In the genomic region with DNA sequence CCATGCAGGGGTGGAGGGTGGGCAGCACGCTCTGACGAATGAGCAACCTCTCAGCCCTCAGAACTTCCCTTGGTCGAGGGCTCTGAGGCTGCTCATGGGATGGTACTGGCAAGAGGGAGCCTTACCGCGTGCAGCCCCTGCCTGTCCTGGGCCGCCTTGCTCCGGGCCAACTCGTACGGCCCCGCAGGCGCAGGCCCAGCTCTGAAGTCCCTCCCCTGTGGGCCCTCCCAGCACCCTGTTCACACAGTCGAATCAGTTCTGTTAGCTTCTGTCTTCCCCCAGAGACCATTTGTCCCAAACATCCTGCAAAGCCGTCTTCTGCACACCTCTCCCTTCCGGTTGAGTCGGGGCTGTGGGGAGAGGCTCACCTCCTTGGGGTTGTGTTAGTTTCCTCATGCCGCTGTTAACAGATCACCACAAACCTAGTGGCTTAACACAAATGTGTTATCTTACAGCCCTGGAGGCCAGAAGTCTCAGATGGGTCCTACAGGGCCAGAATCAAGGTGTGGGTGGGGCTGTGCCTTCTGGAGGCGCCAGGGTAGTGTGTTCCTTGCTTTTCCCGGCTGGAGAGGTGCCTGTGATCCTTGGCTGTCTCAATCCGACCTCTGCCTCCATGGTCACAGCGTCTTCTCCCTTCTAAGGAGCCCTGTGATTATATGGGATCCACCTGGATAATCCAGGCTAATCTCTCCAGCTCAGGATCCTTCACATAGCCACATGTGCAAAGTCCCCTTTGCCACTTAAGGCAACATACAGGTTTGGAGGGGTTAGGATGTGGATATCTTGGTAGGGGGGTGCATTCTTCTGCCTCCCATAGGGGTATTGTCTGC, we compare ENCODE assay signal across 8 cellular contexts. TPM values are rescaled to one million over a fixed set of nuclear protein-coding genes. Genes with fewer than 3 reads are reported as not detected.
DNase-seq lines count a peak whose midpoint lies in the region; ATAC-seq and TF ChIP-seq lines count a peak whose summit lies in the region.

No MANE protein-coding gene starts in this region.

- no peaks in the 10 kb centered on the region for H3K27me3 Mint-ChIP-seq in T-cell
- peaks cover 15% of the 10 kb centered on the region for H3K27me3 Mint-ChIP-seq in brain

- DNase-seq in GM06990 (ENCODE audit: extremely low read depth, insufficient read length) (peak; percentile 83), T-cell (peak in 26 of 34 experiments; percentile 22 to 60 (median 34)), lower leg skin (ENCODE audit: low spot score in 2 of 2) (no peak), DMS153 (lab: John Stamatoyannopoulos, UW) (no peak)
- DNase-seq in stimulated activated effector memory CD8-positive, alpha-beta T cell treated with anti-CD3 and anti-CD28 coated beads, Interleukin-12 subunit alpha, Interleukin-12 subunit beta, amount 100 ng/mL, for 72 hours (ENCODE audit: low spot score in 2 of 2), result peak in 1 of 2 donors; percentile 81

- H3K4me1 Mint-ChIP-seq in T-cell (peaks cover 38 to 55% (median 38%) of the 10 kb centered on the region in 3 donors), brain (peaks cover 19% of the 10 kb centered on the region)
- H3K4me1 Mint-ChIP-seq in stimulated activated effector memory CD8-positive, alpha-beta T cell treated with anti-CD3 and anti-CD28 coated beads, Interleukin-12 subunit alpha, Interleukin-12 subunit beta, amount 100 ng/mL, for 72 hours, result peaks cover 30% of the 10 kb centered on the region

- no peaks in the 10 kb centered on the region; the same call in 1 of the 2 replicates for H3K36me3 ChIP-seq in GM06990 (ENCODE audit: control insufficient read depth, insufficient read depth, low read length)

- TF ChIP-seq POLR2A in lower leg skin (IDR thresholded peaks at IDR 0.05), result no peak

- H3K27me3 ChIP-seq in GM06990 (replicated peaks; ENCODE audit: control insufficient read depth, insufficient read depth, low read length), result no peaks in the 10 kb centered on the region

- peak; percentile 61 for ATAC-seq in HG02610 (IDR thresholded peaks at IDR 0.05; ENCODE audit: unreplicated experiment)
- peak; percentile 68 to 79 (median 76) for ATAC-seq in T-cell (replicated peaks in 1 of 4)
- ATAC-seq in stimulated activated effector memory CD8-positive, alpha-beta T cell treated with anti-CD3 and anti-CD28 coated beads, Interleukin-12 subunit alpha, Interleukin-12 subunit beta, amount 100 ng/mL, for 72 hours, result peak; percentile 83
- no peak; the same call in 2 of the 3 replicates for ATAC-seq in SK-N-SH treated with all-trans-retinoic acid at 6 μM for 48 hours

- intact Hi-C loops in lower leg skin (cut with DNase I; ENCODE audit: low total_unique reads), result no loop called here

- CTCF ChIA-PET in T-cell (lab: Charles Lee), result interaction anchor here in 1 of 2 donors (0.6 to 1.1 kb wide), 2 partner anchors 75 to 259 kb away, joined by 3 read pairs; no protein-coding TSS in a partner anchor

- no peak for TF ChIP-seq CTCF in GM06990 (IDR thresholded peaks at IDR 0.05; ENCODE audit: insufficient read depth, low read length, poor library complexity, severe bottlenecking)
- no peak for TF ChIP-seq CTCF in brain (conservative IDR thresholded peaks at IDR 0.05)
- TF ChIP-seq CTCF in lower leg skin (IDR thresholded peaks at IDR 0.05), result no peak

- 11 to 16% methylated on average over 15 to 20 of the region's 20 CpGs for WGBS in lower leg skin, 2 donors

- H3K9me3 Mint-ChIP-seq in T-cell, result no peaks in the 10 kb centered on the region
- H3K9me3 Mint-ChIP-seq in brain, result peaks cover 2 to 12% (median 7%) of the 10 kb centered on the region in 5 experiments
- no peaks in the 10 kb centered on the region for H3K9me3 Mint-ChIP-seq in stimulated activated effector memory CD8-positive, alpha-beta T cell treated with anti-CD3 and anti-CD28 coated beads, Interleukin-12 subunit alpha, Interleukin-12 subunit beta, amount 100 ng/mL, for 72 hours

- H3K4me3 ChIP-seq in GM06990 (replicated peaks; ENCODE audit: low read depth, low read length), result peak overlapping the region; percentile 98
- H3K4me3 ChIP-seq in lower leg skin (ENCODE audit: low read depth, poor library complexity, severe bottlenecking), result peak overlapping the region; percentile 3

- H3K4me3 Mint-ChIP-seq in T-cell (peak overlapping the region; percentile 87 to 95 (median 95)), brain (peak overlapping the region; percentile 79 to 84 (median 80))
- H3K4me3 Mint-ChIP-seq in stimulated activated effector memory CD8-positive, alpha-beta T cell treated with anti-CD3 and anti-CD28 coated beads, Interleukin-12 subunit alpha, Interleukin-12 subunit beta, amount 100 ng/mL, for 72 hours, result peak overlapping the region; percentile 92

- POLR2A ChIA-PET in T-cell (lab: Charles Lee), result no interaction called here

- peak overlapping the region; percentile 89 to 91 for H3K27ac Mint-ChIP-seq in T-cell
- peak overlapping the region in 4 of 5 experiments; percentile 46 to 95 (median 80) for H3K27ac Mint-ChIP-seq in brain
- H3K27ac Mint-ChIP-seq in stimulated activated effector memory CD8-positive, alpha-beta T cell treated with anti-CD3 and anti-CD28 coated beads, Interleukin-12 subunit alpha, Interleukin-12 subunit beta, amount 100 ng/mL, for 72 hours, result peak overlapping the region; percentile 94

- H3K36me3 Mint-ChIP-seq in T-cell (peaks cover 14% of the 10 kb centered on the region), brain (peaks cover 2% of the 10 kb centered on the region)
- H3K36me3 Mint-ChIP-seq in stimulated activated effector memory CD8-positive, alpha-beta T cell treated with anti-CD3 and anti-CD28 coated beads, Interleukin-12 subunit alpha, Interleukin-12 subunit beta, amount 100 ng/mL, for 72 hours, result no peaks in the 10 kb centered on the region

TF ChIP-seq in SK-N-SH treated with all-trans-retinoic acid at 6 μM for 48 hours, 23 proteins besides CTCF, POLR2A, EP300 and RAD21 (continues in another document):
- no peak for TF ChIP-seq SNAI2 (CRISPR knock-in tag; IDR thresholded peaks at IDR 0.05)
- TF ChIP-seq CREB5 (CRISPR knock-in tag; IDR thresholded peaks at IDR 0.05; ENCODE audit: low read depth), result no peak
- no peak for TF ChIP-seq RARB (CRISPR knock-in tag; IDR thresholded peaks at IDR 0.05)
- no peak for TF ChIP-seq TSHZ2 (CRISPR knock-in tag; IDR thresholded peaks at IDR 0.05)
- no peak for TF ChIP-seq ZFP30 (CRISPR knock-in tag; IDR thresholded peaks at IDR 0.05)
- TF ChIP-seq TCF4 (CRISPR knock-in tag; IDR thresholded peaks at IDR 0.05; ENCODE audit: borderline replicate concordance), result no peak
- no peak for TF ChIP-seq ZC3H10 (CRISPR knock-in tag; IDR thresholded peaks at IDR 0.05)
- no peak for TF ChIP-seq POU6F1 (CRISPR knock-in tag; IDR thresholded peaks at IDR 0.05; ENCODE audit: borderline replicate concordance, low read depth)

RNA-seq across cellular contexts. Expression of gene HVCN1, which starts 0.9 kb away (rescaled TPM):
- total RNA-seq in T-cell (10 to 100 TPM in 3 of 5 donors, 1 to 10 TPM in 2; 5.6 to 18.7 (median 14.2) TPM), lower leg skin (1 to 10 TPM; 2.2 to 3.5 (median 3.3) TPM)
- polyA plus RNA-seq in brain (ENCODE audit: insufficient read depth, low read depth, low replicate concordance), result 7.7 TPM

RNA-seq across cellular contexts. Expression of gene PPP1CC, which starts 52.9 kb away (rescaled TPM):
- total RNA-seq in T-cell (100 to 1,000 TPM; 113 to 154 (median 134) TPM), lower leg skin (10 to 100 TPM; 90.1 to 97.4 (median 91.3) TPM)
- polyA plus RNA-seq in brain (ENCODE audit: insufficient read depth, low read depth, low replicate concordance), result 65.4 TPM

Comparison
In these comparisons a context has a peak if more than half of its experiments do, and no peak if none do; other contexts are left out.
1. DNase-seq: peak in GM06990 (single experiment) and T-cell (26 of 34); none in lower leg skin (0 of 2) and DMS153 (single experiment).
2. Peak in every context shown above with its lines, with median percentiles within 50 percentile points of each other: H3K27ac Mint-ChIP-seq and H3K4me3 Mint-ChIP-seq.